ENCODE assay signal across 11 cellular contexts in genomic region chr5:123099514-123100151, GRCh38. TPM values are rescaled to one million over a fixed set of nuclear protein-coding genes. Genes with fewer than 3 reads are reported as not detected.
DNase-seq lines count a peak whose midpoint lies in the region; ATAC-seq and TF ChIP-seq lines count a peak whose summit lies in the region.
"Had no signal": no experiment of that assay in that cellular context is flagged by ENCODE, and none has a peak within 500 bp of the region (broad histone marks: within the 10 kb centered on the region; RNA-seq: fewer than 3 reads in every experiment).

No MANE protein-coding gene starts in this region.

- peaks cover 20% of the 10 kb centered on the region for H3K4me1 ChIP-seq in body of pancreas
- H3K4me1 ChIP-seq in subcutaneous abdominal adipose tissue (ENCODE audit: control insufficient read depth in 5 of 5, insufficient read depth in 5 of 5, low read length in 5 of 5) = peaks cover 0 to 15% (median 9%) of the 10 kb centered on the region in 5 donors
- H3K4me1 ChIP-seq: colonic mucosa had no signal

- DNase-seq in NCI-H2227 (lab: John Stamatoyannopoulos, UW; ENCODE audit: unreplicated experiment) = peak; percentile 45
- no peak for DNase-seq in NCI-H2227 treated with DMSO at 0.1 percent for 48 hours (lab: John Stamatoyannopoulos, UW)
- DNase-seq in body of pancreas = peak in 1 of 4 donors; percentile 59
- peak; percentile 82 for DNase-seq in islet precursor cell
- no peak for DNase-seq in DMS 273 (lab: John Stamatoyannopoulos, UW; ENCODE audit: unreplicated experiment)
- no peak for DNase-seq in DMS79 treated with DMSO at 0.1 percent for 48 hours (lab: John Stamatoyannopoulos, UW)
- no peak for DNase-seq in hepatic stellate cell (ENCODE audit: low spot score)
- DNase-seq: colonic mucosa, IMR-90, T-helper 17 cell had no signal

- H3K9ac ChIP-seq in subcutaneous abdominal adipose tissue (ENCODE audit: low read length in 5 of 5) = no peak overlapping the region

- peak overlapping the region in 1 of 2 donors; percentile 3 for H3K4me3 ChIP-seq in body of pancreas
- H3K4me3 ChIP-seq in subcutaneous abdominal adipose tissue (ENCODE audit: low read depth in 1 of 5, low read length in 5 of 5) = peak overlapping the region in 4 of 5 donors; percentile 2 to 57 (median 35)
- H3K4me3 ChIP-seq: colonic mucosa had no signal

- H3K36me3 ChIP-seq in body of pancreas (replicated peaks in 1 of 2; ENCODE audit: insufficient read depth in 1 of 2, low read depth in 2 of 2) = no peaks in the 10 kb centered on the region
- H3K36me3 ChIP-seq in subcutaneous abdominal adipose tissue (ENCODE audit: control insufficient read depth in 5 of 5, insufficient read depth in 5 of 5, low read length in 5 of 5) = no peaks in the 10 kb centered on the region
- H3K36me3 ChIP-seq: colonic mucosa had no signal

- peak; percentile 69 for ATAC-seq in body of pancreas
- ATAC-seq: T-helper 17 cell had no signal

- intact Hi-C loops in body of pancreas (cut with DNase I) = no loop called here

- 10 to 63% methylated on average over 2 to 45 of the region's 45 CpGs for WGBS in body of pancreas, 2 donors

- TF ChIP-seq POLR2A in body of pancreas (IDR thresholded peaks at IDR 0.05) = no peak

- H3K9me3 ChIP-seq in body of pancreas = no peaks in the 10 kb centered on the region
- no peaks in the 10 kb centered on the region for H3K9me3 ChIP-seq in subcutaneous abdominal adipose tissue (ENCODE audit: control insufficient read depth in 5 of 5, low read length in 5 of 5)
- H3K9me3 ChIP-seq: colonic mucosa had no signal

- H3K27ac ChIP-seq in body of pancreas = no peak overlapping the region
- no peak overlapping the region for H3K27ac ChIP-seq in subcutaneous abdominal adipose tissue (ENCODE audit: low read depth, low read length)
- H3K27ac ChIP-seq: colonic mucosa had no signal

- H3K27me3 ChIP-seq in body of pancreas (peaks cover 0 to 32% of the 10 kb centered on the region in 2 donors), subcutaneous abdominal adipose tissue (ENCODE audit: control insufficient read depth in 5 of 5, insufficient read depth in 4 of 5, low read length in 5 of 5) (peaks cover 5 to 39% (median 31%) of the 10 kb centered on the region in 5 donors)

- TF ChIP-seq CTCF in body of pancreas (IDR thresholded peaks at IDR 0.05) = peak in 4 of 7 experiments; percentile 7 to 40 (median 24)

RNA-seq across cellular contexts. Expression of gene PRDM6, which starts 10.6 kb away (rescaled TPM):
- total RNA-seq in body of pancreas = 10 to 100 TPM in 1 of 2 donors, under 1 TPM in 1; 0.33 to 14.8 TPM
- total RNA-seq: T-helper 17 cell had no signal

Comparison
In these comparisons a context has a peak if more than half of its experiments do, and no peak if none do; other contexts are left out.
1. DNase-seq: peak in NCI-H2227 (single experiment) and islet precursor cell (single experiment); none in NCI-H2227 treated with DMSO at 0.1 percent for 48 hours (single experiment), DMS 273 (single experiment), DMS79 treated with DMSO at 0.1 percent for 48 hours (single experiment) and hepatic stellate cell (single experiment).